Comparison of ENCODE assay signal across 26 cellular contexts in the genomic region with DNA sequence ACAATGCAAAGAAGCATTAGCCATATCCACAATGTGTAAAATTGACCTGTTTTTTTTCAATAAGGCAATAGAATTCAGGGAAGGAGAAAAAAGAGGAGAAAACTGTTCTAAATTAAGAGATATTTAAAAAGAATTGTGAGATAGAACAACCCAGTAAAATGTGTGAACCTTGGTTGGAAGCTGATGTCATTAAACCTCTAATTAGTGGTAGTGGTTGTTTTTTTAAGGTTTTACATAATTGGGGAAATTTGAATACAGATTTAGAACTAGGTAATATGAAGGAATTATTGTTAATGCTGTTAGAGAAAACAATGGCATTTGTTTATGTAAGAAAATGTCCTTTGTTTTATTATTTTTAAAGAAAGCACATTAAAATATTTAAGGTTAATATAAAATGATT.
"Had no signal": no experiment of that assay in that cellular context is flagged by ENCODE, and none has a peak within 500 bp of the region (broad histone marks: within the 10 kb centered on the region; RNA-seq: fewer than 3 reads in every experiment).

No MANE protein-coding gene starts in this region.

- H3K4me1 ChIP-seq: ascending aorta had no signal

- H3K36me3 ChIP-seq: ascending aorta, cardiac muscle cell, SJCRH30 had no signal

- H3K4me1 Mint-ChIP-seq: activated B cell treated with CpG ODN at 0.5 μM for 24 hours had no signal

- H3K27me3 Mint-ChIP-seq: activated naive CD4-positive, alpha-beta T cell treated with anti-CD3 and anti-CD28 coated beads, Interleukin-2, amount 50 U/mL, for 24 hours had no signal

- H3K4me3 Mint-ChIP-seq: activated B cell treated with CpG ODN at 0.5 μM for 24 hours; activated CD4-positive, alpha-beta memory T cell treated with anti-CD3 and anti-CD28 coated beads for 36 hours; activated naive CD4-positive, alpha-beta T cell treated with anti-CD3 and anti-CD28 coated beads, Interleukin-2, amount 50 U/mL, for 24 hours; activated T-cell treated with anti-CD3 and anti-CD28 coated beads, Interleukin-2, amount 50 U/mL, for 4 hours; activated T-helper 1 cell treated with anti-CD3 and anti-CD28 coated beads, Interleukin-12 subunit alpha, Interleukin-12 subunit beta, Interleukin-2, Interleukin-4 antibody, amounts not matched to agents 30 ng/mL and 10 ng/mL and 1 ng/mL, durations not matched to agents 14 hours and 24 hours and 36 hours had no signal

- H3K36me3 Mint-ChIP-seq: activated CD4-positive, alpha-beta memory T cell treated with anti-CD3 and anti-CD28 coated beads for 36 hours had no signal

- H3K27ac Mint-ChIP-seq: activated B cell treated with CpG ODN at 0.5 μM for 24 hours; activated CD4-positive, alpha-beta memory T cell treated with anti-CD3 and anti-CD28 coated beads for 36 hours; activated naive CD4-positive, alpha-beta T cell treated with anti-CD3 and anti-CD28 coated beads, Interleukin-2, amount 50 U/mL, for 24 hours; activated T-helper 1 cell treated with anti-CD3 and anti-CD28 coated beads, Interleukin-12 subunit alpha, Interleukin-12 subunit beta, Interleukin-2, Interleukin-4 antibody, amounts not matched to agents 30 ng/mL and 10 ng/mL and 1 ng/mL, durations not matched to agents 14 hours and 24 hours and 36 hours had no signal

- DNase-seq: activated B cell treated with CpG ODN at 0.5 μM for 24 hours; activated CD4-positive, alpha-beta memory T cell treated with anti-CD3 and anti-CD28 coated beads for 36 hours; activated CD4-positive, alpha-beta T cell treated with anti-CD3 and anti-CD28 coated beads for 4 hours; activated CD4-positive, alpha-beta T cell treated with anti-CD3 and anti-CD28 coated beads, Interleukin-2, amount 50 U/mL, for 1 hour; activated CD4-positive, CD25-positive, alpha-beta regulatory T cell treated with anti-CD3 and anti-CD28 coated beads, Interleukin-2, amount 50 U/mL, for 72 hours; activated CD8-positive, alpha-beta memory T cell treated with anti-CD3 and anti-CD28 coated beads, Interleukin-2, amount 50 U/mL, for 4 hours; activated effector memory CD4-positive, alpha-beta T cell treated with Interleukin-2 at 50 U/mL for 16 hours; activated T-cell treated with anti-CD3 and anti-CD28 coated beads for 4 hours; activated T-cell treated with anti-CD3 and anti-CD28 coated beads, Interleukin-2, amount 50 U/mL, for 4 hours; amygdala; NCI-H1105; NCI-H1417 treated with DMSO at 0.1 percent for 48 hours; NCI-H187 treated with DMSO at 0.1 percent for 48 hours; NCI-H2081; NCI-H226; NCI-H446 treated with DMSO at 0.1 percent for 48 hours; NCI-H524; SHP77; SJCRH30; T-helper 9 cell had no signal

- H3K9me3 Mint-ChIP-seq: activated B cell treated with CpG ODN at 0.5 μM for 24 hours; activated CD4-positive, alpha-beta memory T cell treated with anti-CD3 and anti-CD28 coated beads for 36 hours; activated naive CD4-positive, alpha-beta T cell treated with anti-CD3 and anti-CD28 coated beads, Interleukin-2, amount 50 U/mL, for 24 hours; activated T-cell treated with anti-CD3 and anti-CD28 coated beads, Interleukin-2, amount 50 U/mL, for 4 hours; activated T-helper 1 cell treated with anti-CD3 and anti-CD28 coated beads, Interleukin-12 subunit alpha, Interleukin-12 subunit beta, Interleukin-2, Interleukin-4 antibody, amounts not matched to agents 30 ng/mL and 10 ng/mL and 1 ng/mL, durations not matched to agents 14 hours and 24 hours and 36 hours had no signal

- H3K4me3 ChIP-seq: ascending aorta, cardiac muscle cell, SJCRH30, SK-N-MC had no signal

- H3K27me3 ChIP-seq: ascending aorta, cardiac muscle cell, SJCRH30 had no signal

- ATAC-seq: activated T-cell treated with anti-CD3 and anti-CD28 coated beads, Interleukin-2, amount 50 U/mL, for 4 hours; Panc1 had no signal

- H3K9me3 ChIP-seq: ascending aorta, SJCRH30 had no signal
